ENCODE assay signal across 18 cellular contexts in the genomic region with DNA sequence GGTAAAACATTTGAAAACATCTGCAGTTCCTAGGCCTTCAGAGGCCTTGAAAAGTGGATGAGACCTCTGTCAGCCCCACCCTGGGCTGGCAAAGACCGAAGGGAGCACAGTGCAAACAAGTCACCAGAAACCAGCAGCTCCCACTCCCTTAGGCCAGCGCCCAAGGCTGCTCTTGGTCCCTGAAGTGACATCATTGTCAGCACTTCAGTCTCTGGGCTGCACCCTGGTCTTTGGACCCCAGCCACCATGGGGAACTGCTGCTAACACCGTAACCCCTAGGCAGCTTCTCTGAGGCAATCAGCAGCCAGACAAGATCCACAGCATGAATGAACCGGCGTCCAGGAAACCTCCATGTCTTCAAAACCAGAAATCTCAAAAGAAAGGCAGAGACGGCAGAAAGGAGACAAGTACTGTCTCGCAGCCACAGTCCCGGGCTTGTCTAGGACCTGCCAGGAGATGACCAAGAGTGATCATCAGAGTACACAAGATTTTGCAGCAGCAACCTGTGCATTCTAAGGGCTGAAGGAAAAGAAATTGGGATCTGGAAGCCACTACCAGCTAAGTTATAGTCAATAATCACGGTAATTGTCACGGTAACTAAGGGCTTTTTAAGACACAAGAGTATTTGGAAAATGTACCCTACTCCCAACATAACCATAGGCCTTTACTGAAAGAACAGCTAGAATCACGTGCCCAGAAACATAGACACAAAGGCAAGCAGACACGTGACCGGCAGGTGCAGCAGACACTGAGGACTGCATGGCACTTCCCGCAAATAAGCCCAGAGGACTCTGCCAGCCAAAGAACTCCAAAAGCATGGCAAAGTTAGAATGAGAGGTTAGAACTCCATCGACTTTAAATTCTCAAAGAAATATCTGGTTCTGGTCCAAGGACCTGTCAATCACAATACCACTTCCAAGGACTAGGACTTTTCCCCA. TPM values are rescaled to one million over a fixed set of nuclear protein-coding genes. Genes with fewer than 3 reads are reported as not detected.
DNase-seq lines count a peak whose midpoint lies in the region; ATAC-seq, FAIRE-seq and TF ChIP-seq lines count a peak whose summit lies in the region.
"Had no signal": no experiment of that assay in that cellular context is flagged by ENCODE, and none has a peak within 500 bp of the region (broad histone marks: within the 10 kb centered on the region; RNA-seq: fewer than 3 reads in every experiment).

No MANE protein-coding gene starts in this region.

- no peak for TF ChIP-seq CTCF in esophagus squamous epithelium (IDR thresholded peaks at IDR 0.05)
- TF ChIP-seq CTCF in A673 (conservative IDR thresholded peaks at IDR 0.05; ENCODE audit: low read depth, low read length): no peak

- H3K27me3 ChIP-seq in esophagus squamous epithelium: no peaks in the 10 kb centered on the region
- H3K27me3 ChIP-seq in small intestine (ENCODE audit: control insufficient read depth in 2 of 2, insufficient read depth in 2 of 2, low read length in 2 of 2): no peaks in the 10 kb centered on the region
- H3K27me3 ChIP-seq in A673 (replicated peaks; ENCODE audit: insufficient read depth, low read depth, low read length, poor library complexity): peaks cover 68% of the 10 kb centered on the region
- H3K27me3 ChIP-seq: tibial nerve had no signal

- peaks cover 0 to 55% (median 23%) of the 10 kb centered on the region in 3 donors for H3K4me1 ChIP-seq in esophagus squamous epithelium
- no peaks in the 10 kb centered on the region for H3K4me1 ChIP-seq in small intestine (ENCODE audit: control insufficient read depth in 2 of 2, insufficient read depth in 1 of 2, low read depth in 1 of 2, low read length in 1 of 2)
- H3K4me1 ChIP-seq in A673 (ENCODE audit: insufficient read depth, low read length, poor library complexity, severe bottlenecking): no peaks in the 10 kb centered on the region

- intact Hi-C loops in esophagus squamous epithelium (cut with DNase I) (no loop called here), A673 (cut with micrococcal nuclease; ENCODE audit: unreplicated experiment) (no loop called here), left ventricle myocardium superior (cut with micrococcal nuclease) (no loop called here)

- BruUV-seq in A673 (replicated peaks; lab: Mats Ljungman, UMichigan): no TSS peak

- H3K4me3 ChIP-seq in esophagus squamous epithelium (no peak overlapping the region), small intestine (ENCODE audit: low read depth in 1 of 2, low read length in 2 of 2) (no peak overlapping the region), A673 (ENCODE audit: low read depth, low read length, poor library complexity, severe bottlenecking) (no peak overlapping the region)
- H3K4me3 ChIP-seq: skin epidermis, tibial nerve had no signal

- DNase-seq in NCI-H1105 treated with DMSO at 0.1 percent for 48 hours (lab: John Stamatoyannopoulos, UW): peak; percentile 73
- peak; percentile 41 for DNase-seq in NCI-H2196 (lab: John Stamatoyannopoulos, UW; ENCODE audit: unreplicated experiment)
- DNase-seq in esophagus squamous epithelium (lab: John Stamatoyannopoulos, UW): no peak
- DNase-seq in small intestine: peak; percentile 92
- no peak for DNase-seq in KG1 (lab: John Stamatoyannopoulos, UW)
- no peak for DNase-seq in A673 (ENCODE audit: low spot score)
- no peak for DNase-seq in left ventricle myocardium superior
- DNase-seq: activated CD4-positive, alpha-beta T cell treated with anti-CD3 and anti-CD28 coated beads for 4 hours; activated CD8-positive, alpha-beta memory T cell treated with anti-CD3 and anti-CD28 coated beads, Interleukin-2, amount 50 U/mL, for 4 hours; foreskin fibroblast; NCI-H69 had no signal

- 48 to 65% methylated on average over 11 to 13 of the region's 15 CpGs for WGBS in esophagus squamous epithelium, 2 donors
- 17 to 67% (median 38%) methylated on average over 15 of the region's 15 CpGs for WGBS in small intestine, 3 donors

- POLR2A ChIA-PET in A673 (lab: Charles Lee; ENCODE audit: low non-redundant PET): no interaction called here

- no peak for FAIRE-seq in small intestine (lab: Jason Lieb, UNC)
- FAIRE-seq: RCC 7860 had no signal

- peak overlapping the region in 3 of 4 donors; percentile 41 to 82 (median 80) for H3K27ac ChIP-seq in esophagus squamous epithelium
- H3K27ac ChIP-seq in small intestine (ENCODE audit: low read depth in 1 of 2, low read length in 1 of 2): no peak overlapping the region
- H3K27ac ChIP-seq in A673 (ENCODE audit: low read depth, low read length, poor library complexity, severe bottlenecking): no peak overlapping the region
- H3K27ac ChIP-seq: parathyroid adenoma, skin epidermis had no signal

- H3K9me3 ChIP-seq in esophagus squamous epithelium (no peaks in the 10 kb centered on the region), small intestine (ENCODE audit: control insufficient read depth, low read depth) (no peaks in the 10 kb centered on the region), A673 (ENCODE audit: low read depth, low read length, poor library complexity, severe bottlenecking) (peaks cover 6% of the 10 kb centered on the region)

- H3K36me3 ChIP-seq in esophagus squamous epithelium (no peaks in the 10 kb centered on the region), small intestine (ENCODE audit: control insufficient read depth in 2 of 2, insufficient read depth in 2 of 2, low read length in 2 of 2) (no peaks in the 10 kb centered on the region), A673 (ENCODE audit: insufficient read depth, low read length, poor library complexity, severe bottlenecking) (no peaks in the 10 kb centered on the region)
- H3K36me3 ChIP-seq: tibial nerve had no signal

- ATAC-seq in GM19463 (IDR thresholded peaks at IDR 0.05; ENCODE audit: unreplicated experiment) (no peak), left ventricle myocardium superior (no peak)
- ATAC-seq: HCT116 had no signal

- CTCF ChIA-PET in A673 (lab: Charles Lee): no interaction called here

- no peak for TF ChIP-seq POLR2A in esophagus squamous epithelium (IDR thresholded peaks at IDR 0.05)

RNA-seq across cellular contexts. Expression of gene CPXM2, which starts 23.3 kb away (rescaled TPM):
- 1 to 10 TPM; 2.5 to 9.2 (median 3.0) TPM for total RNA-seq in esophagus squamous epithelium
- 1 to 10 TPM in 2 of 3 donors, under 1 TPM in 1; 0.89 to 5.6 (median 1.6) TPM for polyA plus RNA-seq in small intestine
- not detected in 2 replicates for total RNA-seq in A673 (2021)
- total RNA-seq in left ventricle myocardium superior: 4.1 TPM
- total RNA-seq: myocyte had no signal

Comparison
In these comparisons a context has a peak if more than half of its experiments do, and no peak if none do; other contexts are left out.
1. DNase-seq: peak in NCI-H1105 treated with DMSO at 0.1 percent for 48 hours (single experiment), NCI-H2196 (single experiment) and small intestine (single experiment); none in esophagus squamous epithelium (single experiment), KG1 (single experiment), A673 (single experiment) and left ventricle myocardium superior (single experiment).
2. H3K27ac ChIP-seq: peak in esophagus squamous epithelium (3 of 4); none in small intestine (0 of 2) and A673 (single experiment).